14 cellular contexts compared by ENCODE assay signal in genomic region chr19:18861917-18862316, GRCh38. TPM values are rescaled to one million over a fixed set of nuclear protein-coding genes. Genes with fewer than 3 reads are reported as not detected.
DNase-seq lines count a peak whose midpoint lies in the region; ATAC-seq and TF ChIP-seq lines count a peak whose summit lies in the region.
"Had no signal": no experiment of that assay in that cellular context is flagged by ENCODE, and none has a peak within 500 bp of the region (broad histone marks: within the 10 kb centered on the region; RNA-seq: fewer than 3 reads in every experiment).

No MANE protein-coding gene starts in this region.

- H3K79me2 ChIP-seq in OCI-LY3 (ENCODE audit: low read length), result peaks cover 12% of the 10 kb centered on the region; the same call in 1 of the 2 replicates

- DNase-seq in chondrocyte (ENCODE audit: low spot score), result peak; percentile 64
- DNase-seq in spleen, result peak; percentile 54
- no peak for DNase-seq in NCI-H774 (lab: John Stamatoyannopoulos, UW)
- no peak for DNase-seq in NOMO-1 (lab: John Stamatoyannopoulos, UW; ENCODE audit: unreplicated experiment in 2 of 2)
- DNase-seq: ACHN; Calu3; CD4-positive, alpha-beta T cell; DMS79; GOT3; H9 had no signal

- no peaks in the 10 kb centered on the region for H3K9me3 Mint-ChIP-seq in chondrocyte (ENCODE audit: low read depth)
- H3K9me3 Mint-ChIP-seq: CD4-positive, alpha-beta T cell; H9 had no signal

- no peak for ATAC-seq in GM19035 (IDR thresholded peaks at IDR 0.05; ENCODE audit: unreplicated experiment)

- no peak overlapping the region for H3K4me3 Mint-ChIP-seq in chondrocyte (ENCODE audit: unreplicated experiment)
- H3K4me3 Mint-ChIP-seq: CD4-positive, alpha-beta T cell; H9 had no signal

- H4K20me1 ChIP-seq in BLaER1 (peaks cover 80% of the 10 kb centered on the region), OCI-LY3 (ENCODE audit: insufficient read depth, low read length) (no peaks in the 10 kb centered on the region; the same call in 1 of the 2 replicates)

- no peak overlapping the region for H3K4me3 ChIP-seq in BLaER1
- no peak overlapping the region for H3K4me3 ChIP-seq in OCI-LY3 (ENCODE audit: low read length)
- no peak overlapping the region for H3K4me3 ChIP-seq in spleen
- H3K4me3 ChIP-seq: GM12878 had no signal

- H3K27ac ChIP-seq in BLaER1 (peak overlapping the region; percentile 38; the same call in 1 of the 2 replicates), OCI-LY3 (ENCODE audit: low read length) (peak overlapping the region; percentile 66), spleen (peak overlapping the region in 1 of 8 donors; percentile 30)

- H3K4me1 Mint-ChIP-seq in chondrocyte (ENCODE audit: low read depth), result no peaks in the 10 kb centered on the region

- WGBS in spleen, 5 donors, result 90 to 95% (median 93%) methylated on average over 8 to 12 of the region's 12 CpGs

- H3K4me1 ChIP-seq in BLaER1 (peaks cover 46% of the 10 kb centered on the region), OCI-LY3 (ENCODE audit: low read length) (peaks cover 19% of the 10 kb centered on the region), spleen (peaks cover 0 to 42% (median 32%) of the 10 kb centered on the region in 6 donors)

- no peak for TF ChIP-seq CTCF in OCI-LY3 (IDR thresholded peaks at IDR 0.05; ENCODE audit: low read depth, low read length)
- no peak for TF ChIP-seq CTCF in chondrocyte (IDR thresholded peaks at IDR 0.05)
- TF ChIP-seq CTCF in spleen (IDR thresholded peaks at IDR 0.05 in 8 of 11, conservative IDR thresholded peaks at IDR 0.05 in 3 of 11), result no peak

- H3K9me3 ChIP-seq in BLaER1, result no peaks in the 10 kb centered on the region
- no peaks in the 10 kb centered on the region for H3K9me3 ChIP-seq in OCI-LY3 (ENCODE audit: insufficient read depth, low read length)
- H3K9me3 ChIP-seq in spleen, result no peaks in the 10 kb centered on the region

- no peaks in the 10 kb centered on the region for H3K27me3 Mint-ChIP-seq in chondrocyte (ENCODE audit: low read depth)
- H3K27me3 Mint-ChIP-seq: CD4-positive, alpha-beta T cell had no signal

- H3K27me3 ChIP-seq in BLaER1 (no peaks in the 10 kb centered on the region), OCI-LY3 (ENCODE audit: low read depth, low read length) (no peaks in the 10 kb centered on the region), spleen (replicated peaks in 1 of 7) (no peaks in the 10 kb centered on the region)

- H3K9ac ChIP-seq in BLaER1, result no peak overlapping the region
- H3K9ac ChIP-seq in OCI-LY3 (ENCODE audit: low read length), result no peak overlapping the region

- H3K4me2 ChIP-seq in BLaER1 (no peak overlapping the region), OCI-LY3 (ENCODE audit: low read length) (no peak overlapping the region)

- H3K36me3 Mint-ChIP-seq in chondrocyte (ENCODE audit: low read depth), result peaks cover 26% of the 10 kb centered on the region

- H3K27ac Mint-ChIP-seq in chondrocyte (ENCODE audit: unreplicated experiment), result no peak overlapping the region
- H3K27ac Mint-ChIP-seq: CD4-positive, alpha-beta T cell had no signal

- H2AFZ ChIP-seq in OCI-LY3 (ENCODE audit: low read depth, low read length), result no peak overlapping the region

- TF ChIP-seq POLR2A in spleen (IDR thresholded peaks at IDR 0.05), result no peak

- intact Hi-C loops in spleen (cut with DNase I; ENCODE audit: low total_unique reads), result no loop called here

- peaks cover 100% of the 10 kb centered on the region for H3K36me3 ChIP-seq in BLaER1
- peaks cover 80% of the 10 kb centered on the region for H3K36me3 ChIP-seq in OCI-LY3 (replicated peaks; ENCODE audit: low read depth, low read length)
- peaks cover 15 to 100% (median 99%) of the 10 kb centered on the region in 6 donors for H3K36me3 ChIP-seq in spleen

RNA-seq across cellular contexts. Expression of gene UPF1, which starts 30.2 kb away (rescaled TPM):
- total RNA-seq in chondrocyte (38.6 to 45.3 TPM (median 40.4 TPM) in 3 replicates), spleen (100 to 1,000 TPM in 1 of 7 donors, 10 to 100 TPM in 6; 81.3 to 161 (median 87.7) TPM)
- polyA plus RNA-seq in spleen, result 10 to 100 TPM; 31.2 to 63.5 (median 34.8) TPM

RNA-seq across cellular contexts. Expression of gene CERS1, which starts 34.0 kb away (rescaled TPM):
- 4.3 to 10.2 TPM (median 8.4 TPM) in 3 replicates for total RNA-seq in chondrocyte
- total RNA-seq in spleen, result under 1 TPM in 4 of 7 donors, not detected in 3; 0.16 to 0.50 (median 0.40) TPM
- polyA plus RNA-seq in spleen, result under 1 TPM in 2 of 3 donors, not detected in 1; 0.06 to 0.45 TPM
- total RNA-seq: CD4-positive, alpha-beta T cell; GM12878 had no signal

RNA-seq across cellular contexts. Expression of gene COPE, which starts 57.3 kb away (rescaled TPM):
- total RNA-seq in chondrocyte (175 to 205 TPM (median 189 TPM) in 3 replicates), spleen (100 to 1,000 TPM; 135 to 261 (median 158) TPM)
- 100 to 1,000 TPM; 164 to 248 (median 196) TPM for polyA plus RNA-seq in spleen

RNA-seq across cellular contexts. Expression of gene DDX49, which starts 57.6 kb away (rescaled TPM):
- total RNA-seq in chondrocyte (47.0 to 57.4 TPM (median 50.6 TPM) in 3 replicates), spleen (10 to 100 TPM; 31.0 to 42.6 (median 34.8) TPM)
- polyA plus RNA-seq in spleen, result 10 to 100 TPM; 37.4 to 48.0 (median 38.7) TPM

Comparison
In these comparisons a context has a peak if more than half of its experiments do, and no peak if none do; other contexts are left out.
1. DNase-seq: peak in chondrocyte (single experiment) and spleen (single experiment); none in NCI-H774 (single experiment) and NOMO-1 (0 of 2).